In genomic region chr13:101576452-101576851, GRCh38 we compare ENCODE assay signal across 17 cellular contexts.
DNase-seq lines count a peak whose midpoint lies in the region; ATAC-seq and TF ChIP-seq lines count a peak whose summit lies in the region.
"Had no signal": no experiment of that assay in that cellular context is flagged by ENCODE, and none has a peak within 500 bp of the region (broad histone marks: within the 10 kb centered on the region; RNA-seq: fewer than 3 reads in every experiment).

No MANE protein-coding gene starts in this region.

- TF ChIP-seq CTCF in PC-3 (conservative IDR thresholded peaks at IDR 0.05; ENCODE audit: low read depth, low read length) (no peak), choroid plexus epithelial cell (conservative IDR thresholded peaks at IDR 0.05; ENCODE audit: low read depth, low read length) (no peak), osteoblast (IDR thresholded peaks at IDR 0.05; ENCODE audit: extremely low read depth, low read depth, low read length) (no peak)

- H2AFZ ChIP-seq in PC-3 (ENCODE audit: low read length) (no peak overlapping the region), osteoblast (ENCODE audit: low read length) (no peak overlapping the region)

- H3K36me3 ChIP-seq in PC-3 (ENCODE audit: low read depth, low read length) (no peaks in the 10 kb centered on the region), osteoblast (ENCODE audit: insufficient read depth, low read length) (peaks cover 5% of the 10 kb centered on the region)
- H3K36me3 ChIP-seq: suprapubic skin had no signal

- H3K4me2 ChIP-seq in PC-3 (ENCODE audit: low read length) = peak overlapping the region; percentile 62
- H3K4me2 ChIP-seq in osteoblast (ENCODE audit: insufficient read depth, low read length) = no peak overlapping the region

- H3K27me3 ChIP-seq in PC-3 (ENCODE audit: low read length) = no peaks in the 10 kb centered on the region
- H3K27me3 ChIP-seq in osteoblast (ENCODE audit: insufficient read depth, low read length) = no peaks in the 10 kb centered on the region
- H3K27me3 ChIP-seq: suprapubic skin had no signal

- peak overlapping the region; percentile 67 for H3K9ac ChIP-seq in PC-3 (ENCODE audit: low read length)

- POLR2A ChIA-PET in PC-3 (lab: Charles Lee; ENCODE audit: unreplicated experiment) = interaction anchor here (0.5 kb wide), 1 partner anchor 122 kb away, joined by 9 read pairs; no protein-coding TSS in a partner anchor

- peak; percentile 84 for ATAC-seq in PC-3
- ATAC-seq: sciatic nerve had no signal

- H3K4me3 ChIP-seq in PC-3 (ENCODE audit: low read length) (no peak overlapping the region), choroid plexus epithelial cell (ENCODE audit: low read depth, low read length) (no peak overlapping the region), osteoblast (ENCODE audit: insufficient read depth, low read length) (no peak overlapping the region)
- H3K4me3 ChIP-seq: suprapubic skin had no signal

- no peaks in the 10 kb centered on the region for H3F3A ChIP-seq in PC-3 (ENCODE audit: low read length, unreplicated experiment)

- H3K79me2 ChIP-seq in PC-3 (ENCODE audit: low read length) = peaks cover 39% of the 10 kb centered on the region
- H3K79me2 ChIP-seq in osteoblast (ENCODE audit: insufficient read depth, low read length) = peaks cover 57% of the 10 kb centered on the region

- peak overlapping the region; percentile 96 for H3K27ac ChIP-seq in PC-3 (ENCODE audit: low read length)
- no peak overlapping the region for H3K27ac ChIP-seq in osteoblast (ENCODE audit: low read depth, low read length)
- H3K27ac ChIP-seq: suprapubic skin had no signal

- H3K9me3 ChIP-seq in PC-3 (ENCODE audit: low read length) = no peaks in the 10 kb centered on the region
- no peaks in the 10 kb centered on the region for H3K9me3 ChIP-seq in osteoblast (ENCODE audit: low read depth, low read length)
- H3K9me3 ChIP-seq: suprapubic skin had no signal

- H4K20me1 ChIP-seq in PC-3 (ENCODE audit: low read length) = no peaks in the 10 kb centered on the region
- H4K20me1 ChIP-seq in osteoblast (ENCODE audit: insufficient read depth, low read length) = peaks cover 22% of the 10 kb centered on the region

- intact Hi-C loops in PC-3 (cut with micrococcal nuclease) = loop anchor here (5.0 kb wide), 1 partner anchor 181 kb away; no protein-coding TSS in a partner anchor

- CTCF ChIA-PET in PC-3 (lab: Charles Lee) = interaction anchor here (0.6 kb wide), 1 partner anchor 38 kb away, joined by 9 read pairs; no protein-coding TSS in a partner anchor

- DNase-seq in EL (peak; percentile 13), PC-3 (peak; percentile 74), choroid plexus epithelial cell (ENCODE audit: low read depth) (peak; percentile 74), osteoblast (ENCODE audit: insufficient read length, low spot score, missing footprints) (peak; percentile 63), cerebellar cortex (ENCODE audit: low spot score) (no peak), RPMI8226 (no peak)
- DNase-seq in activated CD4-positive, alpha-beta T cell treated with anti-CD3 and anti-CD28 coated beads, Interleukin-2, amount 50 U/mL, for 1 hour = no peak
- DNase-seq: activated CD8-positive, alpha-beta memory T cell treated with anti-CD3 and anti-CD28 coated beads for 24 hours; DND-41; effector CD4-positive, alpha-beta T cell; MM.1S; NCI-H187; NCI-H510A; stimulated activated CD4-positive, alpha-beta T cell treated with anti-CD3 and anti-CD28 coated beads, Interleukin-4, amount 100 ng/mL, for 1 hour; stimulated activated CD8-positive, alpha-beta memory T cell treated with anti-CD3 and anti-CD28 coated beads, Interleukin-4, amount 100 ng/mL, for 48 hours had no signal

- BruUV-seq in PC-3 (replicated peaks; lab: Mats Ljungman, UMichigan) = no TSS peak

- H3K9me2 ChIP-seq in PC-3 (replicated peaks; ENCODE audit: low read length) = no peaks in the 10 kb centered on the region

- H3K4me1 ChIP-seq in PC-3 (ENCODE audit: insufficient read depth, low read length) (peaks cover 43% of the 10 kb centered on the region), osteoblast (ENCODE audit: insufficient read depth, low read length) (peaks cover 49% of the 10 kb centered on the region)
- H3K4me1 ChIP-seq: suprapubic skin had no signal

Comparison
In these comparisons a context has a peak if more than half of its experiments do, and no peak if none do; other contexts are left out.
1. DNase-seq: peak in EL (single experiment), PC-3 (single experiment), choroid plexus epithelial cell (single experiment) and osteoblast (single experiment); none in activated CD4-positive, alpha-beta T cell treated with anti-CD3 and anti-CD28 coated beads, Interleukin-2, amount 50 U/mL, for 1 hour (single experiment), cerebellar cortex (single experiment) and RPMI8226 (single experiment).